ENCODE assay signal across 17 cellular contexts in the genomic region with DNA sequence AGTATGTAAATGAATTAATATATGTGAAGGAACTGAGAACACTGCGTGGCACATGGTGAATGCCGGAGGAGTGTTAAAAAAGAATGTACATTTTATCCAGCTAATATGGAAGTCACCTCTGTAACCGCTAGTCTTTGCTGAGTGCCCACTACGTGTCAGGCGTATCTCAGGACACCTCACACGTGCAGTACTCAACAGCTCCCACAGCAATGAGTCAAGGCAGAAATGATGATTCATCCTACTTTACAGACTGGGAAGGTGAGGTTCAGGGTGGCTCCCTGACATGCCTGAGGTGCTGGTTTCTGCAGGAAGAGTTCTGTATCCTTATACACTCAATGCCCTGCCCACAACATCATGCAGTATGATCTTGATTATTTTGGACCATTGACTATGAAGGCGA.
A peak's percentile ranks its signal among the peaks of the same experiment; 100 is the strongest.
DNase-seq lines count a peak whose midpoint lies in the region; FAIRE-seq and TF ChIP-seq lines count a peak whose summit lies in the region.
"Had no signal": no experiment of that assay in that cellular context is flagged by ENCODE, and none has a peak within 500 bp of the region (broad histone marks: within the 10 kb centered on the region; RNA-seq: fewer than 3 reads in every experiment).

No MANE protein-coding gene starts in this region.

- no peak overlapping the region for H3K4me3 ChIP-seq in epithelial cell of esophagus (ENCODE audit: low read length)
- H3K4me3 ChIP-seq: BLaER1 treated with 17β-estradiol and CSF1 and Interleukin-3, amounts not matched to agents 10 nM and 100 nM; GM23338 had no signal

- peak; percentile 58 for DNase-seq in Daoy (ENCODE audit: low read depth)
- peak; percentile 10 for DNase-seq in RCC 7860 (ENCODE audit: low spot score)
- peak; percentile 1 for DNase-seq in epithelial cell of esophagus (ENCODE audit: low read depth)
- DNase-seq in urothelium cell line (ENCODE audit: low spot score), result peak; percentile 67
- DNase-seq in stimulated activated CD4-positive, alpha-beta T cell treated with anti-CD3 and anti-CD28 coated beads, Interleukin-4, amount 100 ng/mL, for 1 hour, result no peak
- DNase-seq in NCI-H2227 (lab: John Stamatoyannopoulos, UW; ENCODE audit: unreplicated experiment), result no peak
- DNase-seq in GM03348 (ENCODE audit: low spot score), result no peak
- DNase-seq: CD8-positive, alpha-beta T cell; DMS 273 treated with DMSO at 0.1 percent for 48 hours; DMS53; DND-41 had no signal

- no peak for TF ChIP-seq CTCF in epithelial cell of esophagus (IDR thresholded peaks at IDR 0.05; ENCODE audit: insufficient read depth, low read depth, low read length, missing control alignments)

- FAIRE-seq in RCC 7860 (lab: Jason Lieb, UNC), result no peak
- peak; percentile 77 for FAIRE-seq in urothelium cell line (lab: Jason Lieb, UNC)
- FAIRE-seq: G401.6, GM12892, GM18507, H54 had no signal

Comparison
In these comparisons a context has a peak if more than half of its experiments do, and no peak if none do; other contexts are left out.
1. DNase-seq: peak in Daoy (single experiment), RCC 7860 (single experiment), epithelial cell of esophagus (single experiment) and urothelium cell line (single experiment); none in stimulated activated CD4-positive, alpha-beta T cell treated with anti-CD3 and anti-CD28 coated beads, Interleukin-4, amount 100 ng/mL, for 1 hour (single experiment), NCI-H2227 (single experiment) and GM03348 (single experiment).